Comparison of ENCODE assay signal across 27 cellular contexts in genomic region chr16:31397701-31398100, GRCh38. TPM values are rescaled to one million over a fixed set of nuclear protein-coding genes. Genes with fewer than 3 reads are reported as not detected.
"Had no signal": no experiment of that assay in that cellular context is flagged by ENCODE, and none has a peak within 500 bp of the region (broad histone marks: within the 10 kb centered on the region; RNA-seq: fewer than 3 reads in every experiment).

No MANE protein-coding gene starts in this region.

- H3K27ac ChIP-seq: SJCRH30 had no signal

- H3K4me1 ChIP-seq: SJCRH30 had no signal

- H3K4me1 Mint-ChIP-seq: brain had no signal

- H3K9me3 ChIP-seq: SJCRH30 had no signal

- H3K4me3 Mint-ChIP-seq: activated CD4-positive, alpha-beta T cell treated with anti-CD3 and anti-CD28 coated beads, Interleukin-2, amount 10 ng/mL, durations not matched to agents 24 days and 14 days; activated naive CD4-positive, alpha-beta T cell treated with anti-CD3 and anti-CD28 coated beads for 36 hours; activated naive CD8-positive, alpha-beta T cell; activated T-helper 17 cell treated with anti-CD3 and anti-CD28 coated beads, Interleukin-2, amount 50 U/mL, for 72 hours; brain; central memory CD8-positive, alpha-beta T cell; T-helper 1 cell treated with Interleukin-12 subunit alpha and Interleukin-12 subunit beta and Interleukin-4 antibody, amounts not matched to agents 30 μg/mL and 1 μg/mL, for 36 hours had no signal

- H3K4me3 ChIP-seq: SJCRH30 had no signal

- H3K36me3 ChIP-seq: SJCRH30 had no signal

- FAIRE-seq: astrocyte had no signal

- H3K27me3 Mint-ChIP-seq: activated naive CD8-positive, alpha-beta T cell; central memory CD8-positive, alpha-beta T cell had no signal

- ATAC-seq: activated T-helper 17 cell treated with anti-CD3 and anti-CD28 coated beads, Interleukin-2, amount 50 U/mL, for 72 hours; PC-3 had no signal

- H3K27ac Mint-ChIP-seq: activated CD4-positive, alpha-beta T cell treated with anti-CD3 and anti-CD28 coated beads, Interleukin-2, amount 10 ng/mL, durations not matched to agents 24 days and 14 days; activated naive CD4-positive, alpha-beta T cell treated with anti-CD3 and anti-CD28 coated beads for 36 hours; activated naive CD8-positive, alpha-beta T cell; activated T-helper 17 cell treated with anti-CD3 and anti-CD28 coated beads, Interleukin-2, amount 50 U/mL, for 72 hours; brain; T-helper 1 cell treated with Interleukin-12 subunit alpha and Interleukin-12 subunit beta and Interleukin-4 antibody, amounts not matched to agents 30 μg/mL and 1 μg/mL, for 36 hours had no signal

- H3K27me3 ChIP-seq: SJCRH30 had no signal

- H3K36me3 Mint-ChIP-seq: brain had no signal

- DNase-seq: activated CD4-positive, alpha-beta T cell treated with anti-CD3 and anti-CD28 coated beads, Interleukin-2, amount 10 ng/mL, durations not matched to agents 24 days and 14 days; activated CD4-positive, alpha-beta T cell treated with anti-CD3 and anti-CD28 coated beads, Interleukin-2, amount 50 U/mL, for 48 hours; activated CD4-positive, CD25-positive, alpha-beta regulatory T cell treated with anti-CD3 and anti-CD28 coated beads, Interleukin-2, amount 50 U/mL, for 72 hours; activated gamma-delta T cell; activated naive CD4-positive, alpha-beta T cell treated with anti-CD3 and anti-CD28 coated beads for 36 hours; activated T-cell treated with anti-CD3 and anti-CD28 coated beads for 4 hours; activated T-cell treated with anti-CD3 and anti-CD28 coated beads, Interleukin-2, amount 50 U/mL, for 48 hours; amygdala; Kasumi-1; KBM-7; NCI-H1105 treated with DMSO at 0.1 percent for 48 hours; NCI-H1436 treated with DMSO at 0.1 percent for 48 hours; NCI-H187; NCI-H2081; NCI-H446; NCI-H524; PC-3; Right ventricle myocardium superior; SJCRH30 had no signal

RNA-seq across cellular contexts. Expression of gene ITGAD, which starts 4.6 kb away (rescaled TPM):
- total RNA-seq: activated CD4-positive, alpha-beta T cell treated with anti-CD3 and anti-CD28 coated beads, Interleukin-2, amount 10 ng/mL, durations not matched to agents 24 days and 14 days; activated CD8-positive, alpha-beta memory T cell treated with anti-CD3 and anti-CD28 coated beads for 36 hours; activated naive CD4-positive, alpha-beta T cell treated with anti-CD3 and anti-CD28 coated beads for 36 hours; activated T-helper 17 cell treated with anti-CD3 and anti-CD28 coated beads, Interleukin-2, amount 50 U/mL, for 72 hours; astrocyte; PC-3; Right ventricle myocardium superior; RPMI7951; SJCRH30 had no signal

RNA-seq across cellular contexts. Expression of gene COX6A2, which starts 30.5 kb away (rescaled TPM):
- total RNA-seq: activated CD4-positive, alpha-beta T cell treated with anti-CD3 and anti-CD28 coated beads, Interleukin-2, amount 10 ng/mL, durations not matched to agents 24 days and 14 days; activated CD8-positive, alpha-beta memory T cell treated with anti-CD3 and anti-CD28 coated beads for 36 hours; activated naive CD4-positive, alpha-beta T cell treated with anti-CD3 and anti-CD28 coated beads for 36 hours; activated T-helper 17 cell treated with anti-CD3 and anti-CD28 coated beads, Interleukin-2, amount 50 U/mL, for 72 hours; astrocyte; PC-3; RPMI7951; SJCRH30 had no signal

RNA-seq across cellular contexts. Expression of gene ITGAX, which starts 42.7 kb away (rescaled TPM):
- total RNA-seq: PC-3, RPMI7951, SJCRH30 had no signal

RNA-seq across cellular contexts. Expression of gene ZNF843, which starts 44.9 kb away (rescaled TPM):
- total RNA-seq: PC-3, RPMI7951 had no signal
